Comparison of ENCODE assay signal across 23 cellular contexts in genomic region chr18:5380581-5380980, GRCh38.
"Had no signal": no experiment of that assay in that cellular context is flagged by ENCODE, and none has a peak within 500 bp of the region (broad histone marks: within the 10 kb centered on the region; RNA-seq: fewer than 3 reads in every experiment).

No MANE protein-coding gene starts in this region.

- H3K4me1 ChIP-seq: adrenal gland had no signal

- H3K27ac ChIP-seq: adrenal gland, KMS-11, PC-9, SK-N-MC, WERI-Rb-1 had no signal

- ATAC-seq: activated CD4-positive, CD25-positive, alpha-beta regulatory T cell treated with anti-CD3 and anti-CD28 coated beads, Interleukin-2, amount 50 U/mL, for 24 hours; activated CD8-positive, alpha-beta T cell treated with anti-CD3 and anti-CD28 coated beads for 36 hours; activated T-cell treated with anti-CD3 and anti-CD28 coated beads, Interleukin-2, amount 50 U/mL, for 72 hours; T-cell had no signal

- DNase-seq: activated CD4-positive, alpha-beta T cell treated with anti-CD3 and anti-CD28 coated beads for 4 hours; activated CD8-positive, alpha-beta memory T cell treated with anti-CD3 and anti-CD28 coated beads, Interleukin-2, amount 50 U/mL, for 4 hours; activated CD8-positive, alpha-beta T cell treated with anti-CD3 and anti-CD28 coated beads for 36 hours; activated naive CD4-positive, alpha-beta T cell treated with anti-CD3 and anti-CD28 coated beads, Interleukin-2, amount 50 U/mL, for 16 hours; activated naive CD8-positive, alpha-beta T cell treated with anti-CD3 and anti-CD28 coated beads, Interleukin-2, amount 10 ng/mL, durations not matched to agents 7 days and 5 days; activated T-cell treated with anti-CD3 and anti-CD28 coated beads, Interleukin-2, amount 50 U/mL, for 72 hours; adrenal gland; anterior cingulate cortex; NCI-H1092; NCI-H1417; NCI-H1930; NCI-H345; NCI-H510A; NCI-H526 treated with DMSO at 0.1 percent for 48 hours; PC-9; SIG-M5; T-cell; T-helper 2 cell; T1000; WERI-Rb-1 had no signal

- H3K9me3 ChIP-seq: adrenal gland had no signal

- H3K4me3 ChIP-seq: adrenal gland, PC-9, SK-N-MC had no signal

- H3K36me3 Mint-ChIP-seq: activated naive CD8-positive, alpha-beta T cell treated with anti-CD3 and anti-CD28 coated beads, Interleukin-2, amount 10 ng/mL, durations not matched to agents 7 days and 5 days; T-cell had no signal

- H3K9me3 Mint-ChIP-seq: activated CD8-positive, alpha-beta T cell treated with anti-CD3 and anti-CD28 coated beads for 36 hours; activated naive CD8-positive, alpha-beta T cell treated with anti-CD3 and anti-CD28 coated beads, Interleukin-2, amount 10 ng/mL, durations not matched to agents 7 days and 5 days; activated T-cell treated with anti-CD3 and anti-CD28 coated beads, Interleukin-2, amount 50 U/mL, for 72 hours; T-cell had no signal

- H3K4me3 Mint-ChIP-seq: activated CD8-positive, alpha-beta T cell treated with anti-CD3 and anti-CD28 coated beads for 36 hours; activated naive CD8-positive, alpha-beta T cell treated with anti-CD3 and anti-CD28 coated beads, Interleukin-2, amount 10 ng/mL, durations not matched to agents 7 days and 5 days; activated T-cell treated with anti-CD3 and anti-CD28 coated beads, Interleukin-2, amount 50 U/mL, for 72 hours; T-cell had no signal

- H3K27ac Mint-ChIP-seq: activated CD8-positive, alpha-beta T cell treated with anti-CD3 and anti-CD28 coated beads for 36 hours; activated naive CD8-positive, alpha-beta T cell treated with anti-CD3 and anti-CD28 coated beads, Interleukin-2, amount 10 ng/mL, durations not matched to agents 7 days and 5 days; activated T-cell treated with anti-CD3 and anti-CD28 coated beads, Interleukin-2, amount 50 U/mL, for 72 hours; T-cell had no signal

- H3K36me3 ChIP-seq: adrenal gland, WERI-Rb-1 had no signal

- H3K27me3 ChIP-seq: adrenal gland had no signal

- H3K27me3 Mint-ChIP-seq: activated CD8-positive, alpha-beta T cell treated with anti-CD3 and anti-CD28 coated beads for 36 hours; activated naive CD8-positive, alpha-beta T cell treated with anti-CD3 and anti-CD28 coated beads, Interleukin-2, amount 10 ng/mL, durations not matched to agents 7 days and 5 days had no signal

- H3K4me1 Mint-ChIP-seq: activated naive CD8-positive, alpha-beta T cell treated with anti-CD3 and anti-CD28 coated beads, Interleukin-2, amount 10 ng/mL, durations not matched to agents 7 days and 5 days; T-cell had no signal
